ENCODE assay signal across 8 cellular contexts in genomic region chr10:31961675-31962074, GRCh38. TPM values are rescaled to one million over a fixed set of nuclear protein-coding genes. Genes with fewer than 3 reads are reported as not detected.
DNase-seq lines count a peak whose midpoint lies in the region; ATAC-seq and TF ChIP-seq lines count a peak whose summit lies in the region.

No MANE protein-coding gene starts in this region.

- H3K4me1 ChIP-seq in breast epithelium (no peaks in the 10 kb centered on the region), upper lobe of right lung (peaks cover 20% of the 10 kb centered on the region)

- H3K27me3 ChIP-seq in breast epithelium (no peaks in the 10 kb centered on the region), upper lobe of right lung (no peaks in the 10 kb centered on the region)

- no peak overlapping the region for H3K4me3 ChIP-seq in breast epithelium
- no peak overlapping the region for H3K4me3 ChIP-seq in upper lobe of right lung

- TF ChIP-seq CTCF in MCF 10A (IDR thresholded peaks at IDR 0.05; ENCODE audit: unreplicated experiment) (no peak), breast epithelium (IDR thresholded peaks at IDR 0.05) (no peak), upper lobe of right lung (IDR thresholded peaks at IDR 0.05) (no peak)

- H3K36me3 ChIP-seq in breast epithelium (no peaks in the 10 kb centered on the region), upper lobe of right lung (no peaks in the 10 kb centered on the region)

- intact Hi-C loops in MCF 10A (cut with micrococcal nuclease) (no loop called here), breast epithelium (cut with DNase I; ENCODE audit: low total_unique reads) (no loop called here), upper lobe of right lung (cut with DNase I) (no loop called here), posterior vena cava (cut with DNase I) (no loop called here)

- TF ChIP-seq POLR2A in breast epithelium (IDR thresholded peaks at IDR 0.05), result no peak

- POLR2A ChIA-PET in MCF 10A (lab: Yijun Ruan, JAX), result interaction anchor here (1.0 to 1.7 kb wide), 4 partner anchors 9 to 99 kb away, joined by 3 to 6 read pairs (median 4); no protein-coding TSS in a partner anchor

- peak overlapping the region in 1 of 2 donors; percentile 31 for H3K27ac ChIP-seq in breast epithelium
- no peak overlapping the region for H3K27ac ChIP-seq in upper lobe of right lung

- peaks cover 34% of the 10 kb centered on the region for H3K4me1 Mint-ChIP-seq in MCF 10A (ENCODE audit: insufficient read depth, unreplicated experiment)

- no peaks in the 10 kb centered on the region for H3K27me3 Mint-ChIP-seq in MCF 10A (ENCODE audit: insufficient read depth, unreplicated experiment)

- peak overlapping the region; percentile 57 for H3K27ac Mint-ChIP-seq in MCF 10A (ENCODE audit: low read depth, unreplicated experiment)

- peak overlapping the region; percentile 74 for H3K4me3 Mint-ChIP-seq in MCF 10A (ENCODE audit: unreplicated experiment)

- DNase-seq in MCF 10A (ENCODE audit: unreplicated experiment) (peak; percentile 78), breast epithelium (ENCODE audit: low spot score in 2 of 2) (no peak), NOMO-1 (lab: John Stamatoyannopoulos, UW; ENCODE audit: unreplicated experiment in 2 of 2) (peak; percentile 87 to 93), upper lobe of right lung (no peak), nucleus accumbens (lab: John Stamatoyannopoulos, UW) (no peak), posterior vena cava (ENCODE audit: low spot score) (no peak)

- no TSS peak for BruUV-seq in MCF 10A (replicated peaks; lab: Mats Ljungman, UMichigan)

- no peaks in the 10 kb centered on the region for H3K9me3 Mint-ChIP-seq in MCF 10A (ENCODE audit: unreplicated experiment)

- H3K36me3 Mint-ChIP-seq in MCF 10A (ENCODE audit: insufficient read depth, unreplicated experiment), result no peaks in the 10 kb centered on the region

- no peaks in the 10 kb centered on the region for H3K9me3 ChIP-seq in breast epithelium
- H3K9me3 ChIP-seq in upper lobe of right lung, result no peaks in the 10 kb centered on the region

- CTCF ChIA-PET in MCF 10A (lab: Yijun Ruan, JAX), result interaction anchor here (0.5 to 1.2 kb wide), 5 partner anchors 24 to 1235 kb away, joined by 3 to 5 read pairs (median 3); no protein-coding TSS in a partner anchor

- ATAC-seq in esophagus mucosa (peak; percentile 83), upper lobe of right lung (peak; percentile 74), HG03159 (IDR thresholded peaks at IDR 0.05; ENCODE audit: unreplicated experiment) (no peak)

RNA-seq across cellular contexts. Expression of gene ARHGAP12, which starts 33.0 kb away (rescaled TPM):
- total RNA-seq in MCF 10A (2022) (25.8 and 26.0 TPM in 2 replicates), breast epithelium (100 to 1,000 TPM in 1 of 3 donors, 10 to 100 TPM in 2; 40.0 to 102 (median 60.0) TPM), esophagus mucosa (11.2 TPM), upper lobe of right lung (27.2 TPM), posterior vena cava (10 to 100 TPM; 27.6 to 32.6 TPM)

Comparison
In these comparisons a context has a peak if more than half of its experiments do, and no peak if none do; other contexts are left out.
1. DNase-seq: peak in MCF 10A (single experiment) and NOMO-1 (2 of 2); none in breast epithelium (0 of 2), upper lobe of right lung (single experiment), nucleus accumbens (0 of 56) and posterior vena cava (single experiment).